ENCODE assay signal across 9 cellular contexts in the genomic region with DNA sequence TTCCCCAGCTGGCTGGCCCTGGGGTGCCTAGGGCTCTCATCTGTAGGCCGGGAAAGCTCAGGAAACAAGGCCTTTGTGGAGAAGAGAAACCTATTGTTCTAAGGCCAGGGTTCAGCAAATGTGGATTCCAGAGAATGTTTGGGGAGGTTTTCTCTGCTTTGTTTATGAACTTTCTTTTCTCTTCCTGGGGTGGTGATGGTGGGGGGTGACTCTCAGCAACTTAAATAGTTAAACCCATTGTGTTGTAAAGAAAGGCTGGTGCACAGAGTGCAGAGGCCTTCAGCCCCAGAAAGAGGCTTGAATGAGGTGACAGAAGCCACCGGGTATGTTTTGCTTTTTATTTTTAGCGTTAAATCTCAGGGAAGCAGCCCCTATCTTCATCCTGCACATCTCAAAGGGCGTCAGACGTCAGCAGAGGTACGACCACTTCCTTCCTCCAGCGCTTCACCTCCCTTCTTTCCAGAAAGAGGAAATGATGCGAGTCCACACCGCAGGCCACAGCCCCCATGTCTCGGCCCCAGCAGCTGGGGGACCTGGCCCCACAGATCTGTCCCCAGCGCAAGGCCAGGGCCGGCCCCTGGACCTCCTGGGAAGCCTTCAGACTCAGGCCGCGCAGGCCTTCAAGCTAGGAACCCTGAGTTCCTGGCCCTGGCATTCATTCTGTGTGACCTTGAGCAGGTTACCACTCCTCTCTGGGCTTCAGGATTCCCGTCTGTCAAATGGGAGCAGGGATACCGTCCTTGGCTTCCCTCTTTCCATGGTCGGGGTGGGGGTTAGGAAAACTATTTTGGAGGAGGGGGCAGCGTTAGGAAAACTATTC. TPM values are rescaled to one million over a fixed set of nuclear protein-coding genes. Genes with fewer than 3 reads are reported as not detected.
DNase-seq lines count a peak whose midpoint lies in the region; ATAC-seq and TF ChIP-seq lines count a peak whose summit lies in the region.
"Had no signal": no experiment of that assay in that cellular context is flagged by ENCODE, and none has a peak within 500 bp of the region (broad histone marks: within the 10 kb centered on the region; RNA-seq: fewer than 3 reads in every experiment).

No MANE protein-coding gene starts in this region.

- H3K4me1 ChIP-seq in CD8-positive, alpha-beta T cell (ENCODE audit: insufficient read depth, low read length) = peaks cover 42% of the 10 kb centered on the region

- H3K4me3 Mint-ChIP-seq in CD8-positive, alpha-beta T cell = peak overlapping the region; percentile 87

- peak; percentile 67 to 91 (median 77) for DNase-seq in CD8-positive, alpha-beta T cell
- DNase-seq in T-helper 22 cell (ENCODE audit: low read depth) (peak; percentile 82), astrocyte of the cerebellum (ENCODE audit: low read depth) (no peak), medulla oblongata (ENCODE audit: extremely low spot score) (peak; percentile 68), GOT3 (lab: John Stamatoyannopoulos, UW) (no peak)
- peak; percentile 56 to 59 for DNase-seq in stimulated activated CD8-positive, alpha-beta memory T cell treated with anti-CD3 and anti-CD28 coated beads, Interleukin-15, amount 100 ng/mL, for 4 hours (ENCODE audit: low read depth in 2 of 2)

- peak overlapping the region; percentile 93 for H3K27ac Mint-ChIP-seq in CD8-positive, alpha-beta T cell

- no peaks in the 10 kb centered on the region for H3K27me3 Mint-ChIP-seq in CD8-positive, alpha-beta T cell (ENCODE audit: low read depth)

- H3K36me3 Mint-ChIP-seq in CD8-positive, alpha-beta T cell = peaks cover 23% of the 10 kb centered on the region

- no peaks in the 10 kb centered on the region for H3K9me3 ChIP-seq in CD8-positive, alpha-beta T cell (ENCODE audit: low read length)

- no peaks in the 10 kb centered on the region for H3K27me3 ChIP-seq in CD8-positive, alpha-beta T cell (ENCODE audit: insufficient read depth, low read length)

- POLR2A ChIA-PET in CD8-positive, alpha-beta T cell (lab: Charles Lee) = interaction anchor here (0.8 to 4.4 kb wide), 20 partner anchors 12 to 158 kb away, joined by 3 to 44 read pairs (median 4); a partner anchor contains a TSS

- peak overlapping the region; percentile 72 for H3K4me3 ChIP-seq in CD8-positive, alpha-beta T cell (ENCODE audit: low read depth, low read length)
- H3K4me3 ChIP-seq in astrocyte of the cerebellum (ENCODE audit: low read depth, low read length) = peak overlapping the region; percentile 32

- no peaks in the 10 kb centered on the region for H3K36me3 ChIP-seq in CD8-positive, alpha-beta T cell (ENCODE audit: insufficient read depth, low read length)

- ATAC-seq in CD8-positive, alpha-beta T cell = peak; percentile 66
- ATAC-seq in HG02759 (IDR thresholded peaks at IDR 0.05; ENCODE audit: unreplicated experiment) (peak; percentile 38), GM18520 (IDR thresholded peaks at IDR 0.05; ENCODE audit: unreplicated experiment) (no peak)

- TF ChIP-seq CTCF in CD8-positive, alpha-beta T cell (IDR thresholded peaks at IDR 0.05) = no peak
- no peak for TF ChIP-seq CTCF in astrocyte of the cerebellum (IDR thresholded peaks at IDR 0.05; ENCODE audit: low read depth, low read length, missing control alignments)

- H3K27ac ChIP-seq in CD8-positive, alpha-beta T cell (ENCODE audit: low read depth, low read length) = peak overlapping the region; percentile 99
- H3K27ac ChIP-seq: epithelial cell of prostate had no signal

- in situ Hi-C loops in astrocyte of the cerebellum (cut with HindIII; ENCODE audit: low sequenced_read_pairs) = no loop called here

- no peaks in the 10 kb centered on the region for H3K9me3 Mint-ChIP-seq in CD8-positive, alpha-beta T cell

- CTCF ChIA-PET in CD8-positive, alpha-beta T cell (lab: Charles Lee) = interaction anchor here (1.0 to 6.1 kb wide), 7 partner anchors 14 to 89 kb away, joined by 3 to 63 read pairs (median 19); no protein-coding TSS in a partner anchor

- peaks cover 46% of the 10 kb centered on the region for H3K4me1 Mint-ChIP-seq in CD8-positive, alpha-beta T cell (ENCODE audit: low read depth)

- intact Hi-C loops in CD8-positive, alpha-beta T cell (cut with DNase I, micrococcal nuclease) = loop anchor here (1.0 to 5.0 kb wide), 12 partner anchors 14 to 773 kb away; a partner anchor contains a TSS

RNA-seq across cellular contexts. Expression of a gene that starts 0.6 kb away (rescaled TPM):
- 100 to 1,000 TPM; 128 to 129 TPM for total RNA-seq in CD8-positive, alpha-beta T cell

RNA-seq across cellular contexts. Expression of a gene that starts 56.6 kb away (rescaled TPM):
- total RNA-seq in CD8-positive, alpha-beta T cell = 10 to 100 TPM; 15.7 to 18.2 TPM

Comparison
In these comparisons a context has a peak if more than half of its experiments do, and no peak if none do; other contexts are left out.
1. DNase-seq: peak in CD8-positive, alpha-beta T cell (7 of 7), T-helper 22 cell (single experiment), medulla oblongata (single experiment) and stimulated activated CD8-positive, alpha-beta memory T cell treated with anti-CD3 and anti-CD28 coated beads, Interleukin-15, amount 100 ng/mL, for 4 hours (2 of 2); none in astrocyte of the cerebellum (single experiment) and GOT3 (single experiment).